ENCODE assay signal across 1 cellular context in the genomic region with DNA sequence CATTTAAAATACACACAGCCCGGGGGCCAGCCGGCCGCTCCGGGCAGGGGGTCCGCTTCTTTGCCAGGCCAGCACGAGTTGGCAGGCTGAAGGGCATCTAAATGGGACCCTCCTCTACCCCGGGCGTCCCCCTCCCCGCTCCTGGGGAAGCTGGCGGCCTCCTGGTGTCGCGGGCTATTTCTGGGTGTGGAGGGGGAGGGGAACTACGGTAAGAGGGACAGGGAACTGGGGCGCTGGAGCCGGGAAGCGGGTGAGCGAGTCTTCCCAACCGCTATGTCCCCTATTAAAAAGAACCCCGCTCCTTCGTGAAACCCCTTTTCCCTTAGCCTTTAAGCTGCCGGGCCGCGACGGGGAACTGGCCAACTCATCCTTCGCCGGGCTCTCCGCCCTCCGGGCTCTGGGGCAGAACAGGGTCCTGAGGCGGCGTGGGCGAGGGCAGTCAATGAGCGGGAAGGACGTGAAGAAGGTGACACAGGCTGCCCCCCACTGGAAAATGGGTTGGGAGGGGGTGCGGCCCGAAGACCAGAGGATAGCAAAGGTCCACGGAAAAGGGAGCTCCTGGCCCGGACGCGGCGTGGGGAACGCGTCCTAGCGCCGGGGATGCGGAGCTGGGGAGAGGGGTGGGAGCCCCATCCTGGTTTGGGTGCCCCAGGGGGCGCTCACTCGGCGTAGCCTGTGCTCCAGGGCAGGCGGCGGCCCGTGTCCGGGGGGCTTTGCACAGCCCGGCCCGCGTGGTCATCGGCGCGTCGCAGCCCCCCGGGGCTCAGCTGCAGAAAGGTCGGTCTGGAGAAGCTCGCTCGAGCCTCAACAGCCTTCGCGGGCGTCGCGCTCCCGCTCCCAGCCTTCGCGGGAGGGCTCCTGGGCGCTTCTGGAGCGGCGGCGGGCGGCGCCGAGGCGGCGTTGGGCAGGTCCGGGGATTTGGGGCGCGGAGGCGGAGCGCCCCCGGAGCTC.
TF ChIP-seq lines count a peak whose summit lies in the region.

No MANE protein-coding gene starts in this region.

TF ChIP-seq in WTC11, 78 proteins besides CTCF, POLR2A, EP300 and RAD21 (continued from another document):
- TF ChIP-seq, protein P1, sequence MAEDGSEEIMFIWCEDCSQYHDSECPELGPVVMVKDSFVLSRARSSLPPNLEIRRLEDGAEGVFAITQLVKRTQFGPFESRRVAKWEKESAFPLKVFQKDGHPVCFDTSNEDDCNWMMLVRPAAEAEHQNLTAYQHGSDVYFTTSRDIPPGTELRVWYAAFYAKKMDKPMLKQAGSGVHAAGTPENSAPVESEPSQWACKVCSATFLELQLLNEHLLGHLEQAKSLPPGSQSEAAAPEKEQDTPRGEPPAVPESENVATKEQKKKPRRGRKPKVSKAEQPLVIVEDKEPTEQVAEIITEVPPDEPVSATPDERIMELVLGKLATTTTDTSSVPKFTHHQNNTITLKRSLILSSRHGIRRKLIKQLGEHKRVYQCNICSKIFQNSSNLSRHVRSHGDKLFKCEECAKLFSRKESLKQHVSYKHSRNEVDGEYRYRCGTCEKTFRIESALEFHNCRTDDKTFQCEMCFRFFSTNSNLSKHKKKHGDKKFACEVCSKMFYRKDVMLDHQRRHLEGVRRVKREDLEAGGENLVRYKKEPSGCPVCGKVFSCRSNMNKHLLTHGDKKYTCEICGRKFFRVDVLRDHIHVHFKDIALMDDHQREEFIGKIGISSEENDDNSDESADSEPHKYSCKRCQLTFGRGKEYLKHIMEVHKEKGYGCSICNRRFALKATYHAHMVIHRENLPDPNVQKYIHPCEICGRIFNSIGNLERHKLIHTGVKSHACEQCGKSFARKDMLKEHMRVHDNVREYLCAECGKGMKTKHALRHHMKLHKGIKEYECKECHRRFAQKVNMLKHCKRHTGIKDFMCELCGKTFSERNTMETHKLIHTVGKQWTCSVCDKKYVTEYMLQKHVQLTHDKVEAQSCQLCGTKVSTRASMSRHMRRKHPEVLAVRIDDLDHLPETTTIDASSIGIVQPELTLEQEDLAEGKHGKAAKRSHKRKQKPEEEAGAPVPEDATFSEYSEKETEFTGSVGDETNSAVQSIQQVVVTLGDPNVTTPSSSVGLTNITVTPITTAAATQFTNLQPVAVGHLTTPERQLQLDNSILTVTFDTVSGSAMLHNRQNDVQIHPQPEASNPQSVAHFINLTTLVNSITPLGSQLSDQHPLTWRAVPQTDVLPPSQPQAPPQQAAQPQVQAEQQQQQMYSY (CRISPR knock-in tag; IDR thresholded peaks at IDR 0.05), result no peak
- TF ChIP-seq GTF2I (CRISPR knock-in tag; conservative IDR thresholded peaks at IDR 0.05) (no peak), TEAD1 (CRISPR knock-in tag; IDR thresholded peaks at IDR 0.05) (no peak), ZNF121 (CRISPR knock-in tag; IDR thresholded peaks at IDR 0.05) (no peak), GRHL2 (CRISPR knock-in tag; IDR thresholded peaks at IDR 0.05; ENCODE audit: insufficient replicate concordance, severe bottlenecking) (no peak), ETV6 (CRISPR knock-in tag; IDR thresholded peaks at IDR 0.05) (no peak), KAT7 (CRISPR knock-in tag; IDR thresholded peaks at IDR 0.05; ENCODE audit: borderline replicate concordance) (no peak), NR2C2 (CRISPR knock-in tag; IDR thresholded peaks at IDR 0.05) (no peak)
- TF ChIP-seq, protein P2, sequence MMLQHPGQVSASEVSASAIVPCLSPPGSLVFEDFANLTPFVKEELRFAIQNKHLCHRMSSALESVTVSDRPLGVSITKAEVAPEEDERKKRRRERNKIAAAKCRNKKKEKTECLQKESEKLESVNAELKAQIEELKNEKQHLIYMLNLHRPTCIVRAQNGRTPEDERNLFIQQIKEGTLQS (CRISPR knock-in tag; conservative IDR thresholded peaks at IDR 0.05), result no peak
TF ChIP-seq in WTC11: peak in this region for 0.
